1 cellular context compared by ENCODE assay signal in the genomic region with DNA sequence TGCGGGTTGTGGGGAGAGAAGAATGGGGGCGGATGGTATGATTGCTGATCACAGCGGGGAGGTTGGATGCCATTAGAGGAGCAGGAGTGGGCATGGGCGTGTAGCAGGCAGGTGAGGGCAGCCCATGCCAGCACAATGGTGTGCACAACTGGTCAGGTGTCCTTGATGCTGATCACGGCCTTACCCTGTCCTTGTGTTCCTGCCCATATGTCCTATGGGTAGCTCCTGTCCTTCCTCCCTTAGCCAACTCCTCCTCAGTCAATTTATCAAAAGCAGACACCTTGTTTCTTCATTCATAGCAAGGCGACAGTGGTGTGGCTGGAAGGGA.
TF ChIP-seq lines count a peak whose summit lies in the region.

No MANE protein-coding gene starts in this region.

TF ChIP-seq in H1, 55 proteins besides CTCF, POLR2A, EP300 and RAD21:
- no peak for TF ChIP-seq CBX5 (IDR thresholded peaks at IDR 0.05; ENCODE audit: low read depth, low read length)
- no peak for TF ChIP-seq EGR1 (IDR thresholded peaks at IDR 0.05; ENCODE audit: borderline replicate concordance, low read depth, low read length)
- no peak for TF ChIP-seq KDM1A (IDR thresholded peaks at IDR 0.05; ENCODE audit: borderline replicate concordance, low read length)
- TF ChIP-seq ASH2L (IDR thresholded peaks at IDR 0.05; ENCODE audit: low read length), result no peak
- TF ChIP-seq CHD2 (IDR thresholded peaks at IDR 0.05; ENCODE audit: low read length), result no peak
- TF ChIP-seq KDM5A (IDR thresholded peaks at IDR 0.05; ENCODE audit: low read length), result no peak
- TF ChIP-seq SRF (IDR thresholded peaks at IDR 0.05; ENCODE audit: low read depth, low read length), result no peak
- no peak for TF ChIP-seq CEBPB (IDR thresholded peaks at IDR 0.05; ENCODE audit: low read depth, low read length)
- TF ChIP-seq PHF8 (conservative IDR thresholded peaks at IDR 0.05; ENCODE audit: low read depth, low read length), result no peak
- TF ChIP-seq RFX5 (IDR thresholded peaks at IDR 0.05; ENCODE audit: borderline replicate concordance, low read depth, low read length), result no peak
- TF ChIP-seq SP4 (IDR thresholded peaks at IDR 0.05; ENCODE audit: low read length), result no peak
- no peak for TF ChIP-seq TCF12 (IDR thresholded peaks at IDR 0.05; ENCODE audit: low read depth, low read length)
- no peak for TF ChIP-seq SP2 (IDR thresholded peaks at IDR 0.05; ENCODE audit: low read length)
- no peak for TF ChIP-seq YY1 (IDR thresholded peaks at IDR 0.05; ENCODE audit: low read depth, low read length)
- TF ChIP-seq NANOG (IDR thresholded peaks at IDR 0.05; ENCODE audit: insufficient read depth, low read depth, low read length, poor library complexity, severe bottlenecking), result no peak
- TF ChIP-seq TAF1 (IDR thresholded peaks at IDR 0.05; ENCODE audit: low read depth, low read length), result no peak
- TF ChIP-seq ZNF274 (IDR thresholded peaks at IDR 0.05; ENCODE audit: borderline replicate concordance, extremely low read depth, low read length), result no peak
- TF ChIP-seq JUN (IDR thresholded peaks at IDR 0.05; ENCODE audit: low read depth, low read length), result no peak
- no peak for TF ChIP-seq CTBP2 (IDR thresholded peaks at IDR 0.05; ENCODE audit: borderline replicate concordance, insufficient read depth, insufficient read length, low read length)
